ENCODE assay signal across 8 cellular contexts in genomic region chr1:223142269-223142668, GRCh38. TPM values are rescaled to one million over a fixed set of nuclear protein-coding genes. Genes with fewer than 3 reads are reported as not detected.
DNase-seq lines count a peak whose midpoint lies in the region; TF ChIP-seq lines count a peak whose summit lies in the region.

No MANE protein-coding gene starts in this region.

- DNase-seq in CD14-positive monocyte (ENCODE audit: low spot score): no peak
- DNase-seq in LNCaP clone FGC (ENCODE audit: low read depth): no peak
- DNase-seq in neuronal stem cell (ENCODE audit: low spot score): no peak
- no peak for DNase-seq in AML-193 (lab: John Stamatoyannopoulos, UW)
- DNase-seq in AG08396 (ENCODE audit: low spot score): no peak
- no peak for DNase-seq in LoVo (ENCODE audit: low spot score)
- no peak for DNase-seq in OCI-M1 (lab: John Stamatoyannopoulos, UW)

- no peak overlapping the region for H3K23ac ChIP-seq in neuronal stem cell (ENCODE audit: low read depth, low read length, poor library complexity)

- no peak overlapping the region for H2BK120ac ChIP-seq in neuronal stem cell (ENCODE audit: low read depth, low read length)

- peak overlapping the region; percentile 19 for H4K91ac ChIP-seq in neuronal stem cell (ENCODE audit: low read depth, low read length, poor library complexity)

- peaks cover 4 to 7% (median 6%) of the 10 kb centered on the region in 7 donors for H3K9me3 Mint-ChIP-seq in CD14-positive monocyte

- H3K4me2 ChIP-seq in neuronal stem cell (ENCODE audit: insufficient read depth, low read length, poor library complexity, severe bottlenecking): peak overlapping the region; percentile 78

- H3K9ac ChIP-seq in duodenal mucosa (ENCODE audit: low read depth in 1 of 2, low read length in 2 of 2): peak overlapping the region in 1 of 2 donors; percentile 25
- no peak overlapping the region for H3K9ac ChIP-seq in neuronal stem cell (ENCODE audit: low read depth, low read length, poor library complexity)

- no peaks in the 10 kb centered on the region for H3K36me3 ChIP-seq in duodenal mucosa (ENCODE audit: control insufficient read depth in 1 of 2, insufficient read depth in 2 of 2, low read length in 2 of 2)
- no peaks in the 10 kb centered on the region for H3K36me3 ChIP-seq in neuronal stem cell (replicated peaks in 1 of 2; ENCODE audit: control insufficient read depth in 2 of 2, insufficient read depth in 2 of 2, low read length in 2 of 2)

- H3K18ac ChIP-seq in neuronal stem cell (ENCODE audit: low read length): peak overlapping the region; percentile 76

- peak overlapping the region; percentile 94 for H2AFZ ChIP-seq in neuronal stem cell (ENCODE audit: low read length)

- H3K4me3 ChIP-seq in LNCaP clone FGC (ENCODE audit: low read depth, low read length) (peak overlapping the region; percentile 52), duodenal mucosa (ENCODE audit: low read depth in 1 of 2, low read length in 2 of 2) (peak overlapping the region; percentile 56 to 65), neuronal stem cell (ENCODE audit: low read length in 2 of 2) (peak overlapping the region; percentile 49 to 78)

- intact Hi-C loops in CD14-positive monocyte (cut with micrococcal nuclease): loop anchor here in 1 of 2 donors (5.0 kb wide), 1 partner anchor 35 kb away; no protein-coding TSS in a partner anchor

- H3K27me3 Mint-ChIP-seq in CD14-positive monocyte (ENCODE audit: low read depth in 3 of 3): peaks cover 0 to 2% (median 0%) of the 10 kb centered on the region in 3 donors

- H3K4ac ChIP-seq in neuronal stem cell (ENCODE audit: low read length): no peak overlapping the region

- H2BK5ac ChIP-seq in neuronal stem cell (ENCODE audit: low read length): no peak overlapping the region

- no peak overlapping the region for H2AK5ac ChIP-seq in neuronal stem cell (ENCODE audit: low read depth, low read length)

- H3K27ac Mint-ChIP-seq in CD14-positive monocyte: peak overlapping the region; percentile 81 to 93 (median 88)

- no peak overlapping the region for H4K8ac ChIP-seq in neuronal stem cell (ENCODE audit: low read depth, low read length)

- H2BK15ac ChIP-seq in neuronal stem cell (ENCODE audit: low read length): no peak overlapping the region

- H3K14ac ChIP-seq in neuronal stem cell (ENCODE audit: low read length): no peak overlapping the region

- H3K27ac ChIP-seq in duodenal mucosa (ENCODE audit: low read depth, low read length) (no peak overlapping the region), neuronal stem cell (replicated peaks; ENCODE audit: low read length) (no peak overlapping the region)

- no peaks in the 10 kb centered on the region for H3K27me3 ChIP-seq in duodenal mucosa (ENCODE audit: control insufficient read depth in 1 of 2, insufficient read depth in 2 of 2, low read length in 2 of 2)
- peaks cover 0 to 7% (median 0%) of the 10 kb centered on the region in 3 experiments for H3K27me3 ChIP-seq in neuronal stem cell (ENCODE audit: control insufficient read depth in 3 of 3, insufficient read depth in 3 of 3, low read depth in 1 of 3, low read length in 3 of 3)

- peaks cover 20 to 31% of the 10 kb centered on the region in 2 donors for H3K36me3 Mint-ChIP-seq in CD14-positive monocyte

- no CpG with 5 or more reads among the region's 11 CpGs for WGBS in neuronal stem cell (ENCODE audit: extremely low coverage in 2 of 2, insufficient read length in 2 of 2, insufficient replicate concordance in 1 of 2), 2 donors

- TF ChIP-seq CTCF in CD14-positive monocyte (IDR thresholded peaks at IDR 0.05) (no peak), LNCaP clone FGC (IDR thresholded peaks at IDR 0.05; ENCODE audit: control insufficient read depth, extremely low read depth, insufficient read depth) (no peak)

- H3K9me3 ChIP-seq in duodenal mucosa (ENCODE audit: control insufficient read depth in 1 of 2, low read length in 2 of 2) (no peaks in the 10 kb centered on the region), neuronal stem cell (replicated peaks in 1 of 2; ENCODE audit: control insufficient read depth in 2 of 2, insufficient read depth in 1 of 2, low read depth in 1 of 2, low read length in 2 of 2) (no peaks in the 10 kb centered on the region)

- no peak overlapping the region for H2BK12ac ChIP-seq in neuronal stem cell (ENCODE audit: low read length)

- peak overlapping the region; percentile 76 to 90 for H3K4me3 Mint-ChIP-seq in CD14-positive monocyte

- H3K4me1 Mint-ChIP-seq in CD14-positive monocyte: peaks cover 71% of the 10 kb centered on the region

- H3K79me1 ChIP-seq in neuronal stem cell (ENCODE audit: low read depth, low read length): no peaks in the 10 kb centered on the region

- H3K4me1 ChIP-seq in duodenal mucosa (ENCODE audit: control insufficient read depth in 1 of 2, insufficient read depth in 2 of 2, low read length in 2 of 2): peaks cover 30 to 35% of the 10 kb centered on the region in 2 donors
- peaks cover 0 to 8% of the 10 kb centered on the region in 2 donors for H3K4me1 ChIP-seq in neuronal stem cell (ENCODE audit: control insufficient read depth in 2 of 2, insufficient read depth in 1 of 2, low read depth in 1 of 2, low read length in 2 of 2)

RNA-seq across cellular contexts. Expression of gene TLR5, which starts 0.8 kb away (rescaled TPM):
- polyA plus RNA-seq in CD14-positive monocyte: 10 to 100 TPM; 45.7 to 58.0 TPM
- polyA plus RNA-seq in neuronal stem cell (2013, experiment 1 of 2): 0.84 TPM
- polyA plus RNA-seq in neuronal stem cell (2013, experiment 2 of 2): 1.0 TPM
